8 cellular contexts compared by ENCODE assay signal in the genomic region with DNA sequence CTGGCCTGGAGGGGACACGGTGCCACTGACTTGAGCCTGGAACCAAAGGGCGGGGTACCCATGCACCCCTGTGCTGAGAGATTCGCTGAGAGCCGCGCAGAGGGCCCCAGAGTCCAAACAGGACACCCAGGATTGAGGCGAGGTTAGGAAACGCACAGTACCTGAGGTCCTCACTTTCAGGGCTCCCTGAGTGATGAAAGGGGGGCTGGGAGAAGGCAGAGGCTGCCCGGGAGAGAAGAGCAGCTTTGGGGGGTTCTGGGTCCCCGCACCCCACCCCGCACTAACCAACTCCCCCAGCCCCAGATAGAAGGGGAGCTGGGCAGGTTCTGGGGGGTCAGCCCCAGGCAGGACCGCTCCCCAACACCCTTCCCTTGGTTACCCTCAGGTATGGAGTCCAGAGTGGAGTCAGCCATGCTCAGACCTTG. TPM values are rescaled to one million over a fixed set of nuclear protein-coding genes. Genes with fewer than 3 reads are reported as not detected.
DNase-seq lines count a peak whose midpoint lies in the region; ATAC-seq and TF ChIP-seq lines count a peak whose summit lies in the region.

No MANE protein-coding gene starts in this region.

- no peak for TF ChIP-seq POLR2A in gastroesophageal sphincter (IDR thresholded peaks at IDR 0.05)

- H3K27me3 ChIP-seq in gastroesophageal sphincter: no peaks in the 10 kb centered on the region
- no peaks in the 10 kb centered on the region for H3K27me3 ChIP-seq in thoracic aorta (replicated peaks; ENCODE audit: insufficient read depth)

- H3K9me3 ChIP-seq in gastroesophageal sphincter (no peaks in the 10 kb centered on the region), thoracic aorta (no peaks in the 10 kb centered on the region)

- H3K36me3 ChIP-seq in gastroesophageal sphincter (no peaks in the 10 kb centered on the region), thoracic aorta (no peaks in the 10 kb centered on the region)

- peaks cover 0 to 28% (median 3%) of the 10 kb centered on the region in 3 donors for H3K4me1 ChIP-seq in gastroesophageal sphincter
- H3K4me1 ChIP-seq in thoracic aorta (ENCODE audit: control insufficient read depth in 1 of 2, low read depth in 2 of 2): peaks cover 8 to 9% of the 10 kb centered on the region in 2 donors

- TF ChIP-seq EP300 in gastroesophageal sphincter (IDR thresholded peaks at IDR 0.05): no peak

- H3K27ac ChIP-seq in RWPE1 (peak overlapping the region; percentile 95), gastroesophageal sphincter (peak overlapping the region in 3 of 4 donors; percentile 83 to 92 (median 90)), thoracic aorta (peak overlapping the region; percentile 13 to 60)

- H3K27me3 Mint-ChIP-seq in activated CD8-positive, alpha-beta memory T cell treated with anti-CD3 and anti-CD28 coated beads, Interleukin-2, amount 10 ng/mL, durations not matched to agents 7 days and 5 days: no peaks in the 10 kb centered on the region

- POLR2A ChIA-PET in RWPE1 (lab: Yijun Ruan, JAX; ENCODE audit: low non-redundant PET): interaction anchor here (1.2 kb wide), 1 partner anchor 67 kb away, joined by 5 read pairs; no protein-coding TSS in a partner anchor

- H3K36me3 Mint-ChIP-seq in activated CD8-positive, alpha-beta memory T cell treated with anti-CD3 and anti-CD28 coated beads, Interleukin-2, amount 10 ng/mL, durations not matched to agents 7 days and 5 days: no peaks in the 10 kb centered on the region

- H3K4me3 ChIP-seq in gastroesophageal sphincter: peak overlapping the region in 1 of 2 donors; percentile 64
- peak overlapping the region; percentile 76 for H3K4me3 ChIP-seq in thoracic aorta

- TF ChIP-seq CTCF in RWPE1 (conservative IDR thresholded peaks at IDR 0.05; ENCODE audit: low read depth) (no peak), gastroesophageal sphincter (IDR thresholded peaks at IDR 0.05) (no peak), thoracic aorta (IDR thresholded peaks at IDR 0.05) (no peak)

- DNase-seq in activated CD8-positive, alpha-beta memory T cell treated with anti-CD3 and anti-CD28 coated beads, Interleukin-2, amount 10 ng/mL, durations not matched to agents 7 days and 5 days: no peak
- DNase-seq in activated CD8-positive, alpha-beta memory T cell treated with anti-CD3 and anti-CD28 coated beads, Interleukin-2, amount 50 U/mL, for 4 hours: no peak
- DNase-seq in RWPE1 (ENCODE audit: low spot score) (no peak), thoracic aorta (ENCODE audit: low spot score) (no peak), SKM-1 (lab: John Stamatoyannopoulos, UW; ENCODE audit: unreplicated experiment) (no peak), ecto neural progenitor cell (ENCODE audit: low spot score) (no peak), NCI-H748 (lab: John Stamatoyannopoulos, UW; ENCODE audit: unreplicated experiment) (no peak)

- CTCF ChIA-PET in activated CD8-positive, alpha-beta memory T cell treated with anti-CD3 and anti-CD28 coated beads, Interleukin-2, amount 10 ng/mL, durations not matched to agents 7 days and 5 days (lab: Charles Lee): interaction anchor here (0.8 to 3.5 kb wide), 22 partner anchors 9 to 298 kb away, joined by 3 to 24 read pairs (median 6); partner anchors contain the start of genes ANKRD9 and ZNF839
- CTCF ChIA-PET in RWPE1 (lab: Yijun Ruan, JAX): interaction anchor here (0.7 to 1.3 kb wide), 4 partner anchors 16 to 86 kb away, joined by 3 to 4 read pairs (median 4); no protein-coding TSS in a partner anchor

- H3K9me3 Mint-ChIP-seq in activated CD8-positive, alpha-beta memory T cell treated with anti-CD3 and anti-CD28 coated beads, Interleukin-2, amount 10 ng/mL, durations not matched to agents 7 days and 5 days (ENCODE audit: low read depth): no peaks in the 10 kb centered on the region

- peaks cover 33% of the 10 kb centered on the region for H3K4me1 Mint-ChIP-seq in activated CD8-positive, alpha-beta memory T cell treated with anti-CD3 and anti-CD28 coated beads, Interleukin-2, amount 10 ng/mL, durations not matched to agents 7 days and 5 days

- no peak for ATAC-seq in activated CD8-positive, alpha-beta memory T cell treated with anti-CD3 and anti-CD28 coated beads, Interleukin-2, amount 10 ng/mL, durations not matched to agents 7 days and 5 days
- ATAC-seq in gastroesophageal sphincter (no peak), thoracic aorta (ENCODE audit: insufficient number of reproducible peaks, low FRiP score, low read depth) (peak; percentile 19)

- H3K27ac Mint-ChIP-seq in activated CD8-positive, alpha-beta memory T cell treated with anti-CD3 and anti-CD28 coated beads, Interleukin-2, amount 10 ng/mL, durations not matched to agents 7 days and 5 days: no peak overlapping the region

- H3K4me3 Mint-ChIP-seq in activated CD8-positive, alpha-beta memory T cell treated with anti-CD3 and anti-CD28 coated beads, Interleukin-2, amount 10 ng/mL, durations not matched to agents 7 days and 5 days: peak overlapping the region; percentile 90

- 53% methylated on average over 2 of the region's 11 CpGs; no CpG with 5 or more reads in 1 of the 2 donors for WGBS in gastroesophageal sphincter (ENCODE audit: low coverage in 1 of 2), 2 donors

RNA-seq across cellular contexts. Expression of gene ANKRD9, which starts 14.5 kb away (rescaled TPM):
- 10 to 100 TPM; 11.2 to 12.6 TPM for total RNA-seq in activated CD8-positive, alpha-beta memory T cell treated with anti-CD3 and anti-CD28 coated beads, Interleukin-2, amount 10 ng/mL, durations not matched to agents 7 days and 5 days
- 10 to 100 TPM; 19.4 to 44.2 (median 31.3) TPM for total RNA-seq in gastroesophageal sphincter
- 10 to 100 TPM; 36.3 to 56.3 TPM for total RNA-seq in thoracic aorta

Comparison
In these comparisons a context has a peak if more than half of its experiments do, and no peak if none do; other contexts are left out.
1. H3K27ac ChIP-seq: peak in every context shown above with its lines; median percentile 95 in RWPE1; 90 in gastroesophageal sphincter; 36 in thoracic aorta.